Comparison of ENCODE assay signal across 4 cellular contexts in genomic region chr15:29505535-29505934, GRCh38.
DNase-seq lines count a peak whose midpoint lies in the region; ATAC-seq, FAIRE-seq and TF ChIP-seq lines count a peak whose summit lies in the region.
"Not testable (repeated sequence)": the region's sequence is repeated elsewhere in the genome, so short reads cannot be mapped to it uniquely, and the experiment has no call there.

No MANE protein-coding gene starts in this region.

- dilution Hi-C loops in IMR-90 (cut with HindIII; ENCODE audit: low sequenced_read_pairs, unreplicated experiment) = not testable (repeated sequence)

- TF ChIP-seq RAD21 in A549 (conservative IDR thresholded peaks at IDR 0.05 in 1 of 2, IDR thresholded peaks at IDR 0.05 in 1 of 2); IMR-90 (IDR thresholded peaks at IDR 0.05; ENCODE audit: low read length); K562 (CRISPR knock-in tag; conservative IDR thresholded peaks at IDR 0.05 in 1 of 2, IDR thresholded peaks at IDR 0.05 in 1 of 2); HepG2 (CRISPR knock-in tag; IDR thresholded peaks at IDR 0.05): not testable (repeated sequence)

- peaks cover 21% of the 10 kb centered on the region for H3K9me3 ChIP-seq in A549
- H3K9me3 ChIP-seq in IMR-90 (ENCODE audit: control insufficient read depth, insufficient read depth, low read length); K562 (replicated peaks; ENCODE audit: control insufficient read depth, insufficient read depth, low read depth, low read length); HepG2 (ENCODE audit: low read length): not testable (repeated sequence)

- not testable (repeated sequence) for H3K9me1 ChIP-seq in IMR-90 (ENCODE audit: insufficient read depth, low read length); K562 (ENCODE audit: control insufficient read depth, insufficient read depth, low read length)

- H2BK15ac ChIP-seq in IMR-90 (ENCODE audit: low read depth, low read length) = not testable (repeated sequence)

- H4K91ac ChIP-seq in IMR-90 (ENCODE audit: insufficient read depth, low read depth, low read length) = not testable (repeated sequence)

- in situ Hi-C loops in IMR-90 (cut with MboI; ENCODE audit: low sequenced_read_pairs); K562 (cut with MboI); HepG2 (cut with HindIII; ENCODE audit: extremely low pct_ligation_motif_present, low pct_unique_long_range_greater_than_20kb): not testable (repeated sequence)

- not testable (repeated sequence) for H4K8ac ChIP-seq in IMR-90 (ENCODE audit: low read depth in 2 of 2, low read length in 2 of 2)

- not testable (repeated sequence) for H2AK5ac ChIP-seq in IMR-90 (ENCODE audit: low read depth, low read length)

- H3K9ac ChIP-seq in IMR-90 (ENCODE audit: low read depth, low read length); K562 (ENCODE audit: insufficient read depth in 1 of 2, low read depth in 2 of 2, low read length in 2 of 2); HepG2 (ENCODE audit: insufficient read depth, low read depth, low read length): not testable (repeated sequence)

- not testable (repeated sequence) for H3K27me3 ChIP-seq in IMR-90 (ENCODE audit: control insufficient read depth, insufficient read depth, low read length); K562 (ENCODE audit: control insufficient read depth in 2 of 2, insufficient read depth in 2 of 2, low read length in 2 of 2); HepG2 (ENCODE audit: control insufficient read depth in 1 of 2, insufficient read depth in 2 of 2, low read length in 2 of 2)

- H3K23ac ChIP-seq in IMR-90 (ENCODE audit: low read depth, low read length) = not testable (repeated sequence)

- WGBS in A549 (ENCODE audit: missing lambda C conversion rate) = 23% methylated on average over 5 of the region's 5 CpGs
- 72% methylated on average over 2 of the region's 5 CpGs; no CpG with 5 or more reads in 1 of the 2 experiments for whole genome bisulfite sequencing in IMR-90 (ENCODE audit: extremely low coverage in 2 of 2, insufficient read length in 1 of 2), 2 experiments
- WGBS in K562 (ENCODE audit: insufficient coverage, low coverage, missing lambda C conversion rate) = 0% methylated on average over 5 of the region's 5 CpGs
- WGBS in HepG2 (ENCODE audit: low lambda C conversion rate) = 16% methylated on average over 5 of the region's 5 CpGs

- TF ChIP-seq POLR2A in A549 (IDR thresholded peaks at IDR 0.05; ENCODE audit: low read length); IMR-90 (IDR thresholded peaks at IDR 0.05; ENCODE audit: low read depth, low read length); K562 (conservative IDR thresholded peaks at IDR 0.05); HepG2 (IDR thresholded peaks at IDR 0.05; ENCODE audit: insufficient read depth in 1 of 2, low read depth in 2 of 2, low read length in 2 of 2): not testable (repeated sequence)

- H3K27ac ChIP-seq in A549; IMR-90 (ENCODE audit: insufficient read depth, low read length); K562 (ENCODE audit: extremely low read depth, low read depth, low read length); HepG2 (ENCODE audit: extremely low read length, insufficient read depth, low read length): not testable (repeated sequence)

- CTCF ChIA-PET in A549 (lab: Yijun Ruan, JAX) = interaction anchor here (1.0 kb wide), 1 partner anchor 14 kb away, joined by 3 read pairs; no protein-coding TSS in a partner anchor
- CTCF ChIA-PET in IMR-90 (lab: Yijun Ruan, JAX); K562 (lab: Yijun Ruan, JAX; ENCODE audit: low intra/inter-chr PET ratio); HepG2 (lab: Yijun Ruan, JAX; ENCODE audit: low intra/inter-chr PET ratio, low total read pairs): not testable (repeated sequence)

- not testable (repeated sequence) for TF ChIP-seq EP300 in A549 (IDR thresholded peaks at IDR 0.05); K562 (IDR thresholded peaks at IDR 0.05; ENCODE audit: low read length); HepG2 (IDR thresholded peaks at IDR 0.05; ENCODE audit: low read depth in 2 of 2, low read length in 2 of 2); HepG2 (CRISPR knock-in tag; IDR thresholded peaks at IDR 0.05; ENCODE audit: borderline replicate concordance)

- not testable (repeated sequence) for H2BK120ac ChIP-seq in IMR-90 (ENCODE audit: low read depth, low read length)

- H2AK9ac ChIP-seq in IMR-90 (replicated peaks; ENCODE audit: low read depth, low read length, poor library complexity) = not testable (repeated sequence)

- H4K20me1 ChIP-seq in IMR-90 (ENCODE audit: insufficient read depth, low read length); K562 (replicated peaks; ENCODE audit: control insufficient read depth, insufficient read depth, low read length); HepG2 (ENCODE audit: insufficient read depth, low read length): not testable (repeated sequence)

- H3K14ac ChIP-seq in IMR-90 (replicated peaks; ENCODE audit: low read depth, low read length) = not testable (repeated sequence)

- H3K4me3 ChIP-seq in A549; IMR-90 (ENCODE audit: insufficient read depth, low read depth, low read length); K562; HepG2 (replicated peaks in 1 of 3; ENCODE audit: insufficient read depth in 1 of 3, low read depth in 2 of 3, low read length in 3 of 3): not testable (repeated sequence)

- H3K18ac ChIP-seq in IMR-90 (ENCODE audit: low read depth, low read length) = not testable (repeated sequence)

- not testable (repeated sequence) for DNase-seq in A549 (ENCODE audit: low read depth in 1 of 2, low spot score in 1 of 2); IMR-90; K562 (ENCODE audit: extremely low read depth in 1 of 4, low spot score in 3 of 4); HepG2 (ENCODE audit: low spot score)

- TF ChIP-seq CTCF in A549 (IDR thresholded peaks at IDR 0.05); IMR-90 (conservative IDR thresholded peaks at IDR 0.05; ENCODE audit: low read depth, low read length); K562 (IDR thresholded peaks at IDR 0.05 in 2 of 3, conservative IDR thresholded peaks at IDR 0.05 in 1 of 3; ENCODE audit: insufficient read depth in 2 of 3, low read depth in 1 of 3, low read length in 3 of 3); HepG2 (CRISPR knock-in tag; IDR thresholded peaks at IDR 0.05): not testable (repeated sequence)

- H3K4me1 ChIP-seq in A549; IMR-90 (ENCODE audit: control insufficient read depth, insufficient read depth, low read length); K562 (replicated peaks in 1 of 2; ENCODE audit: control insufficient read depth in 2 of 2, insufficient read depth in 2 of 2, low read length in 2 of 2); HepG2 (ENCODE audit: insufficient read depth, low read length): not testable (repeated sequence)

- H3K79me2 ChIP-seq in K562 (ENCODE audit: control insufficient read depth, insufficient read depth, low read length); HepG2 (ENCODE audit: insufficient read depth, low read length): not testable (repeated sequence)

- BruUV-seq in IMR-90 (replicated peaks; lab: Mats Ljungman, UMichigan); K562 (replicated peaks; lab: Mats Ljungman, UMichigan); HepG2 (replicated peaks; lab: Mats Ljungman, UMichigan): not testable (repeated sequence)

- not testable (repeated sequence) for H3K56ac ChIP-seq in IMR-90 (ENCODE audit: extremely low read depth, insufficient read depth, low read length)

- H2BK5ac ChIP-seq in IMR-90 (ENCODE audit: low read depth, low read length, poor library complexity, severe bottlenecking) = not testable (repeated sequence)

- POLR2A ChIA-PET in A549 (lab: Yijun Ruan, JAX); IMR-90 (lab: Charles Lee; ENCODE audit: unreplicated experiment); K562 (lab: Yijun Ruan, JAX); HepG2 (lab: Yijun Ruan, JAX): not testable (repeated sequence)

- H3K4me2 ChIP-seq in A549; IMR-90 (ENCODE audit: low read depth, low read length); K562 (ENCODE audit: insufficient read depth, low read length); HepG2 (ENCODE audit: low read depth, low read length): not testable (repeated sequence)

- intact Hi-C loops in IMR-90 (cut with micrococcal nuclease); K562 (cut with micrococcal nuclease); HepG2 (cut with micrococcal nuclease; ENCODE audit: unreplicated experiment): not testable (repeated sequence)

- not testable (repeated sequence) for H2AFZ ChIP-seq in IMR-90 (replicated peaks; ENCODE audit: low read length, poor library complexity); K562 (ENCODE audit: low read depth, low read length); HepG2 (ENCODE audit: low read length)

- not testable (repeated sequence) for H3K36me3 ChIP-seq in IMR-90 (ENCODE audit: control insufficient read depth, insufficient read depth, low read length); K562 (ENCODE audit: control insufficient read depth, insufficient read depth, low read length); HepG2 (replicated peaks in 1 of 2; ENCODE audit: control insufficient read depth in 1 of 2, insufficient read depth in 2 of 2, low read length in 2 of 2)

- not testable (repeated sequence) for H3K79me1 ChIP-seq in IMR-90 (ENCODE audit: low read depth in 1 of 2, low read length in 2 of 2)

- H4K5ac ChIP-seq in IMR-90 (ENCODE audit: low read depth, low read length) = not testable (repeated sequence)

- ATAC-seq in A549; IMR-90 (ENCODE audit: low read depth); K562; HepG2: not testable (repeated sequence)

- not testable (repeated sequence) for H3K4ac ChIP-seq in IMR-90 (ENCODE audit: low read depth, low read length)

- FAIRE-seq in A549 (lab: Jason Lieb, UNC); K562 (lab: Jason Lieb, UNC); HepG2 (lab: Jason Lieb, UNC): not testable (repeated sequence)

- H2BK20ac ChIP-seq in IMR-90 (ENCODE audit: low read depth, low read length) = not testable (repeated sequence)
